In genomic region chr3:128607710-128608048, GRCh38 we compare ENCODE assay signal across 7 cellular contexts. TPM values are rescaled to one million over a fixed set of nuclear protein-coding genes. Genes with fewer than 3 reads are reported as not detected.
DNase-seq lines count a peak whose midpoint lies in the region; ATAC-seq and TF ChIP-seq lines count a peak whose summit lies in the region.

No MANE protein-coding gene starts in this region.

- intact Hi-C loops in esophagus squamous epithelium (cut with DNase I) (loop anchor here (10.0 kb wide), 2 partner anchors 183 to 503 kb away; no protein-coding TSS in a partner anchor), upper lobe of right lung (cut with DNase I) (loop anchor here (10.0 kb wide), 1 partner anchor 183 kb away; no protein-coding TSS in a partner anchor)

- peak overlapping the region in 1 of 4 donors; percentile 3 for H3K27ac ChIP-seq in Peyer's patch
- H3K27ac ChIP-seq in esophagus squamous epithelium: peak overlapping the region; percentile 45 to 72 (median 66)
- no peak overlapping the region for H3K27ac ChIP-seq in mucosa of rectum (ENCODE audit: low read depth in 2 of 2, low read length in 2 of 2)
- peak overlapping the region; percentile 27 for H3K27ac ChIP-seq in upper lobe of right lung

- H3K4me1 ChIP-seq in Peyer's patch (peaks cover 0 to 10% (median 0%) of the 10 kb centered on the region in 4 donors), esophagus squamous epithelium (peaks cover 3 to 19% (median 5%) of the 10 kb centered on the region in 3 donors), mucosa of rectum (ENCODE audit: control insufficient read depth in 2 of 2, insufficient read depth in 2 of 2, low read length in 2 of 2) (peaks cover 0 to 5% of the 10 kb centered on the region in 2 donors), upper lobe of right lung (peaks cover 5% of the 10 kb centered on the region)

- peak overlapping the region; percentile 32 to 76 for H3K9ac ChIP-seq in mucosa of rectum (ENCODE audit: low read depth in 1 of 2, low read length in 2 of 2)

- no peak for TF ChIP-seq CTCF in Peyer's patch (IDR thresholded peaks at IDR 0.05)
- no peak for TF ChIP-seq CTCF in esophagus squamous epithelium (IDR thresholded peaks at IDR 0.05)
- TF ChIP-seq CTCF in upper lobe of right lung (IDR thresholded peaks at IDR 0.05): no peak

- peak overlapping the region; percentile 45 to 78 (median 54) for H3K4me3 ChIP-seq in Peyer's patch
- H3K4me3 ChIP-seq in esophagus squamous epithelium: peak overlapping the region; percentile 38 to 71 (median 54)
- H3K4me3 ChIP-seq in mucosa of rectum (ENCODE audit: low read length in 2 of 2): peak overlapping the region; percentile 72 to 78
- H3K4me3 ChIP-seq in upper lobe of right lung: peak overlapping the region; percentile 60

- TF ChIP-seq POLR2A in Peyer's patch (IDR thresholded peaks at IDR 0.05) (no peak), esophagus squamous epithelium (IDR thresholded peaks at IDR 0.05) (no peak)

- H3K27me3 ChIP-seq in Peyer's patch: no peaks in the 10 kb centered on the region
- no peaks in the 10 kb centered on the region for H3K27me3 ChIP-seq in esophagus squamous epithelium
- peaks cover 0 to 2% of the 10 kb centered on the region in 2 donors for H3K27me3 ChIP-seq in mucosa of rectum (ENCODE audit: control insufficient read depth in 2 of 2, insufficient read depth in 2 of 2, low read length in 2 of 2)
- no peaks in the 10 kb centered on the region for H3K27me3 ChIP-seq in upper lobe of right lung

- H3K36me3 ChIP-seq in Peyer's patch: no peaks in the 10 kb centered on the region
- no peaks in the 10 kb centered on the region for H3K36me3 ChIP-seq in esophagus squamous epithelium
- H3K36me3 ChIP-seq in mucosa of rectum (ENCODE audit: control insufficient read depth in 2 of 2, insufficient read depth in 2 of 2, low read length in 2 of 2): no peaks in the 10 kb centered on the region
- no peaks in the 10 kb centered on the region for H3K36me3 ChIP-seq in upper lobe of right lung

- DNase-seq in Peyer's patch: peak in 1 of 3 donors; percentile 51
- no peak for DNase-seq in esophagus squamous epithelium (lab: John Stamatoyannopoulos, UW)
- DNase-seq in upper lobe of right lung: no peak
- DNase-seq in DMS79 (lab: John Stamatoyannopoulos, UW): no peak
- DNase-seq in NCI-H446 treated with DMSO at 0.1 percent for 48 hours (lab: John Stamatoyannopoulos, UW): no peak
- no peak for DNase-seq in HuH-7.5 (ENCODE audit: low spot score)

- ATAC-seq in upper lobe of right lung: no peak

- no CpG with 5 or more reads among the region's 12 CpGs for WGBS in esophagus squamous epithelium, 2 donors

- H3K9me3 ChIP-seq in Peyer's patch: no peaks in the 10 kb centered on the region
- H3K9me3 ChIP-seq in esophagus squamous epithelium: no peaks in the 10 kb centered on the region
- no peaks in the 10 kb centered on the region for H3K9me3 ChIP-seq in mucosa of rectum (ENCODE audit: control insufficient read depth in 2 of 2, low read length in 2 of 2)
- H3K9me3 ChIP-seq in upper lobe of right lung: no peaks in the 10 kb centered on the region

RNA-seq across cellular contexts. Expression of gene RPN1, which starts 42.9 kb away (rescaled TPM):
- total RNA-seq in Peyer's patch (100 to 1,000 TPM in 3 of 4 donors, 10 to 100 TPM in 1; 87.5 to 185 (median 152) TPM), esophagus squamous epithelium (100 to 1,000 TPM; 126 to 228 (median 182) TPM), upper lobe of right lung (215 TPM)

Comparison
In these comparisons a context has a peak if more than half of its experiments do, and no peak if none do; other contexts are left out.
1. H3K27ac ChIP-seq: peak in esophagus squamous epithelium (4 of 4) and upper lobe of right lung (single experiment); none in mucosa of rectum (0 of 2).
2. Peak in every context shown above with its lines, with median percentiles within 50 percentile points of each other: H3K4me3 ChIP-seq.